Comparison of ENCODE assay signal across 9 cellular contexts in the genomic region with DNA sequence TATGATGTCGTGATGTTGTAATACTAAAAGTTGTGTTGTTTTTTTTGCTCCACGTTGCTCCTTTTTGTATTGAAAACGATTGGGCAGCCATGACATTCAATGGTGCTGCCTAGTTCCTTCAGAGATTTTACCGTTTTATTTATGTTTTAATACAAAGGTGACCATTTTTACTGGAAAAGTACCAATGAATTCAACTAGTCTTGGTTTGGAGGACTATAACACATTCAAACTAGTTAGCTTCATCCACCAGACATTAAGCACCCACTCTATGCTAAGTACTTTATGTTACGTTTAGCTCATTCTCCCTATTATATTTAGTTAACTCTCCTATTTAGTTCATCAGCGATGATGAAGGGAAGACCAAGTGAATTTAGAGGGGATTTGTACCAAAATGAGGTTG.
"Had no signal": no experiment of that assay in that cellular context is flagged by ENCODE, and none has a peak within 500 bp of the region (broad histone marks: within the 10 kb centered on the region; RNA-seq: fewer than 3 reads in every experiment).

No MANE protein-coding gene starts in this region.

- ATAC-seq: GM23338, HepG2, K562 had no signal

- H2AFZ ChIP-seq: GM23338 had no signal

- H3K27ac Mint-ChIP-seq: GM23338, H9 had no signal

- FAIRE-seq: H1, H54, HepG2, K562 had no signal

- H3K4me3 Mint-ChIP-seq: GM23338, H9 had no signal

- DNase-seq: H9, HCEC 1CT, KG1 had no signal

- H3K27ac ChIP-seq: HL-60 had no signal

- H3K4me3 ChIP-seq: GM23338, K562 had no signal

- H3K4me2 ChIP-seq: GM23338 had no signal
